ENCODE assay signal across 1 cellular context in the genomic region with DNA sequence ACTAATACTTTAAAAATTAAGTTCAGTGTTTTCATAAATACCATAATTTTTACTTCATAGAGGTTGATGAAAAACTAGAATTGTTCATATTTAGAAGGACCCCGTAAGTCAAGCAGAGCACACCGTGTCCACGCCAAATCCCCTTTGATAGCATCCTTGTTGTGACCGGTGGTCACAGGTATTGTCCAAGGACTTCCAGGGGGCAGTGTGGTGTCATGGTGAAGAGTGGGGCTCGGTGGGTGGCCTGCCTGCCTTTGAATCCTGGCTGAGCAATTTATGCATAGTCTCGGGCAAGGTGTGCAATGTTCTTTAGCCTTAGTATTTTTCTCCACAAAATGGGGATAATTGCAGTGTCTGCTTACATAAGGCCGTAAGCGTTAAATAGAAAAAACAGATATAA.
TF ChIP-seq lines count a peak whose summit lies in the region.

No MANE protein-coding gene starts in this region.

TF ChIP-seq in GM23338, 12 proteins besides CTCF, POLR2A, EP300 and RAD21 (continued from another document):
- TF ChIP-seq, protein P1, sequence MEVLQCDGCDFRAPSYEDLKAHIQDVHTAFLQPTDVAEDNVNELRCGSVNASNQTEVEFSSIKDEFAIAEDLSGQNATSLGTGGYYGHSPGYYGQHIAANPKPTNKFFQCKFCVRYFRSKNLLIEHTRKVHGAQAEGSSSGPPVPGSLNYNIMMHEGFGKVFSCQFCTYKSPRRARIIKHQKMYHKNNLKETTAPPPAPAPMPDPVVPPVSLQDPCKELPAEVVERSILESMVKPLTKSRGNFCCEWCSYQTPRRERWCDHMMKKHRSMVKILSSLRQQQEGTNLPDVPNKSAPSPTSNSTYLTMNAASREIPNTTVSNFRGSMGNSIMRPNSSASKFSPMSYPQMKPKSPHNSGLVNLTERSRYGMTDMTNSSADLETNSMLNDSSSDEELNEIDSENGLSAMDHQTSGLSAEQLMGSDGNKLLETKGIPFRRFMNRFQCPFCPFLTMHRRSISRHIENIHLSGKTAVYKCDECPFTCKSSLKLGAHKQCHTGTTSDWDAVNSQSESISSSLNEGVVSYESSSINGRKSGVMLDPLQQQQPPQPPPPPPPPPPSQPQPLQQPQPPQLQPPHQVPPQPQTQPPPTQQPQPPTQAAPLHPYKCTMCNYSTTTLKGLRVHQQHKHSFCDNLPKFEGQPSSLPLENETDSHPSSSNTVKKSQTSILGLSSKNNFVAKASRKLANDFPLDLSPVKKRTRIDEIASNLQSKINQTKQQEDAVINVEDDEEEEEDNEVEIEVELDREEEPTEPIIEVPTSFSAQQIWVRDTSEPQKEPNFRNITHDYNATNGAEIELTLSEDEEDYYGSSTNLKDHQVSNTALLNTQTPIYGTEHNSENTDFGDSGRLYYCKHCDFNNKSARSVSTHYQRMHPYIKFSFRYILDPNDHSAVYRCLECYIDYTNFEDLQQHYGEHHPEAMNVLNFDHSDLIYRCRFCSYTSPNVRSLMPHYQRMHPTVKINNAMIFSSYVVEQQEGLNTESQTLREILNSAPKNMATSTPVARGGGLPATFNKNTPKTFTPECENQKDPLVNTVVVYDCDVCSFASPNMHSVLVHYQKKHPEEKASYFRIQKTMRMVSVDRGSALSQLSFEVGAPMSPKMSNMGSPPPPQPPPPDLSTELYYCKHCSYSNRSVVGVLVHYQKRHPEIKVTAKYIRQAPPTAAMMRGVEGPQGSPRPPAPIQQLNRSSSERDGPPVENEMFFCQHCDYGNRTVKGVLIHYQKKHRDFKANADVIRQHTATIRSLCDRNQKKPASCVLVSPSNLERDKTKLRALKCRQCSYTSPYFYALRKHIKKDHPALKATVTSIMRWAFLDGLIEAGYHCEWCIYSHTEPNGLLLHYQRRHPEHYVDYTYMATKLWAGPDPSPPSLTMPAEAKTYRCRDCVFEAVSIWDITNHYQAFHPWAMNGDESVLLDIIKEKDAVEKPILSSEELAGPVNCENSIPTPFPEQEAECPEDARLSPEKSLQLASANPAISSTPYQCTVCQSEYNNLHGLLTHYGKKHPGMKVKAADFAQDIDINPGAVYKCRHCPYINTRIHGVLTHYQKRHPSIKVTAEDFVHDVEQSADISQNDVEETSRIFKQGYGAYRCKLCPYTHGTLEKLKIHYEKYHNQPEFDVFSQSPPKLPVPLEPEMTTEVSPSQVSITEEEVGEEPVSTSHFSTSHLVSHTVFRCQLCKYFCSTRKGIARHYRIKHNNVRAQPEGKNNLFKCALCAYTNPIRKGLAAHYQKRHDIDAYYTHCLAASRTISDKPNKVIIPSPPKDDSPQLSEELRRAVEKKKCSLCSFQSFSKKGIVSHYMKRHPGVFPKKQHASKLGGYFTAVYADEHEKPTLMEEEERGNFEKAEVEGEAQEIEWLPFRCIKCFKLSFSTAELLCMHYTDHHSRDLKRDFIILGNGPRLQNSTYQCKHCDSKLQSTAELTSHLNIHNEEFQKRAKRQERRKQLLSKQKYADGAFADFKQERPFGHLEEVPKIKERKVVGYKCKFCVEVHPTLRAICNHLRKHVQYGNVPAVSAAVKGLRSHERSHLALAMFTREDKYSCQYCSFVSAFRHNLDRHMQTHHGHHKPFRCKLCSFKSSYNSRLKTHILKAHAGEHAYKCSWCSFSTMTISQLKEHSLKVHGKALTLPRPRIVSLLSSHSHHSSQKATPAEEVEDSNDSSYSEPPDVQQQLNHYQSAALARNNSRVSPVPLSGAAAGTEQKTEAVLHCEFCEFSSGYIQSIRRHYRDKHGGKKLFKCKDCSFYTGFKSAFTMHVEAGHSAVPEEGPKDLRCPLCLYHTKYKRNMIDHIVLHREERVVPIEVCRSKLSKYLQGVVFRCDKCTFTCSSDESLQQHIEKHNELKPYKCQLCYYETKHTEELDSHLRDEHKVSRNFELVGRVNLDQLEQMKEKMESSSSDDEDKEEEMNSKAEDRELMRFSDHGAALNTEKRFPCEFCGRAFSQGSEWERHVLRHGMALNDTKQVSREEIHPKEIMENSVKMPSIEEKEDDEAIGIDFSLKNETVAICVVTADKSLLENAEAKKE (CRISPR knock-in tag; IDR thresholded peaks at IDR 0.05): no peak
